In genomic region chr4:165327211-165328100, GRCh38 we compare ENCODE assay signal across 8 cellular contexts. TPM values are rescaled to one million over a fixed set of nuclear protein-coding genes. Genes with fewer than 3 reads are reported as not detected.
A peak's percentile ranks its signal among the peaks of the same experiment; 100 is the strongest.
DNase-seq lines count a peak whose midpoint lies in the region; ATAC-seq and TF ChIP-seq lines count a peak whose summit lies in the region.

TSS of gene MSMO1 (plus strand) at chr4:165327669. CDS start at chr4:165333371, 5,702 bp downstream.

- H3K4me1 ChIP-seq in mammary epithelial cell (ENCODE audit: insufficient read depth, low read length) = peaks cover 38% of the 10 kb centered on the region
- H3K4me1 ChIP-seq in skeletal muscle tissue (ENCODE audit: control insufficient read depth in 3 of 3, insufficient read depth in 3 of 3, low read length in 3 of 3) = peaks cover 8 to 18% (median 10%) of the 10 kb centered on the region in 3 donors

- peaks cover 20% of the 10 kb centered on the region for H4K20me1 ChIP-seq in mammary epithelial cell (ENCODE audit: insufficient read depth, low read length)

- BruUV-seq in mammary epithelial cell (replicated peaks; lab: Mats Ljungman, UMichigan) = TSS peak; percentile 20

- TF ChIP-seq CTCF in AG04450 (IDR thresholded peaks at IDR 0.05; ENCODE audit: low read depth, low read length) = no peak
- no peak for TF ChIP-seq CTCF in VCaP (conservative IDR thresholded peaks at IDR 0.05)
- no peak for TF ChIP-seq CTCF in mammary epithelial cell (conservative IDR thresholded peaks at IDR 0.05 in 1 of 2, IDR thresholded peaks at IDR 0.05 in 1 of 2; ENCODE audit: extremely low read depth in 1 of 2, insufficient read depth in 1 of 2, low read depth in 1 of 2, low read length in 2 of 2)

- CTCF ChIA-PET in AG04450 (lab: Charles Lee) (interaction anchor here (0.5 to 2.3 kb wide), 8 partner anchors 11 to 215 kb away, joined by 3 to 10 read pairs (median 3); partner anchors contain the start of genes CPE and TMEM192), mammary epithelial cell (lab: Charles Lee; ENCODE audit: low non-redundant PET) (interaction anchor here (0.5 to 0.8 kb wide), 2 partner anchors 47 to 196 kb away, joined by 3 to 4 read pairs; no protein-coding TSS in a partner anchor)

- DNase-seq in AG04450 (ENCODE audit: low read depth, low spot score) = peak; percentile 96
- DNase-seq in NCI-H2196 treated with DMSO at 0.1 percent for 48 hours (lab: John Stamatoyannopoulos, UW; ENCODE audit: unreplicated experiment) = peak; percentile 89
- DNase-seq in mammary epithelial cell = peak; percentile 100

- dilution Hi-C loops in mammary epithelial cell (cut with HindIII; ENCODE audit: low sequenced_read_pairs) = no loop called here

- in situ Hi-C loops in mammary epithelial cell (cut with MboI; ENCODE audit: low sequenced_read_pairs in 2 of 2) = loop anchor here (10.0 to 25.0 kb wide), 3 partner anchors 123 to 193 kb away; partner anchors contain the start of gene KLHL2 (in 1 of the 2)

- H3K27me3 ChIP-seq in AG04450 (ENCODE audit: control insufficient read depth, insufficient read depth, low read length) = no peaks in the 10 kb centered on the region
- no peaks in the 10 kb centered on the region for H3K27me3 ChIP-seq in mammary epithelial cell (ENCODE audit: insufficient read depth, low read length)
- no peaks in the 10 kb centered on the region for H3K27me3 ChIP-seq in skeletal muscle tissue (ENCODE audit: control insufficient read depth in 3 of 3, insufficient read depth in 3 of 3, low read length in 3 of 3)

- peaks cover 14% of the 10 kb centered on the region for H3K36me3 ChIP-seq in mammary epithelial cell (ENCODE audit: insufficient read depth, low read length)
- H3K36me3 ChIP-seq in skeletal muscle tissue (ENCODE audit: control insufficient read depth in 3 of 3, insufficient read depth in 3 of 3, low read length in 3 of 3) = no peaks in the 10 kb centered on the region

- H3K27ac ChIP-seq in AG04450 (ENCODE audit: low read depth, low read length) = peak within 1 kb of the TSS; percentile 87
- peak within 1 kb of the TSS; percentile 84 for H3K27ac ChIP-seq in VCaP
- peak within 1 kb of the TSS; percentile 98 for H3K27ac ChIP-seq in mammary epithelial cell (ENCODE audit: insufficient read depth, low read depth, low read length)
- H3K27ac ChIP-seq in skeletal muscle tissue (ENCODE audit: low read depth, low read length) = peak within 1 kb of the TSS; percentile 65

- WGBS in mammary epithelial cell (ENCODE audit: low coverage, missing lambda C conversion rate) = 1% methylated on average over 41 of the region's 76 CpGs

- peak within 1 kb of the TSS; percentile 89 for H3K4me2 ChIP-seq in mammary epithelial cell (ENCODE audit: insufficient read depth, low read depth, low read length)

- POLR2A ChIA-PET in AG04450 (lab: Yijun Ruan, JAX) = interaction anchor here (0.9 kb wide), 1 partner anchor 26 kb away, joined by 3 read pairs; no protein-coding TSS in a partner anchor

- H3K4me3 ChIP-seq in AG04450 (ENCODE audit: low read depth, low read length) (peak within 1 kb of the TSS; percentile 96), mammary epithelial cell (replicated peaks in 1 of 3; ENCODE audit: insufficient read depth in 1 of 3, low read depth in 2 of 3, low read length in 3 of 3) (peak within 1 kb of the TSS; percentile 84 to 98 (median 92)), iPS-18c (ENCODE audit: insufficient read depth, low read depth, low read length) (peak within 1 kb of the TSS; percentile 97), skeletal muscle tissue (ENCODE audit: low read length in 3 of 3) (peak within 1 kb of the TSS; percentile 88 to 99 (median 98))

- ATAC-seq in GM18907 (IDR thresholded peaks at IDR 0.05; ENCODE audit: unreplicated experiment) (peak; percentile 99), HG03139 (IDR thresholded peaks at IDR 0.05; ENCODE audit: unreplicated experiment) (peak; percentile 98)

- H3K79me2 ChIP-seq in mammary epithelial cell (ENCODE audit: insufficient read depth, low read length) = peaks cover 50% of the 10 kb centered on the region

- peaks cover 5% of the 10 kb centered on the region for H3K9me3 ChIP-seq in AG04450 (ENCODE audit: control insufficient read depth, insufficient read depth, low read length)
- H3K9me3 ChIP-seq in mammary epithelial cell (replicated peaks; ENCODE audit: insufficient read depth, low read length) = peaks cover 6% of the 10 kb centered on the region
- H3K9me3 ChIP-seq in iPS-18c (ENCODE audit: control insufficient read depth, insufficient read depth, low read length) = no peaks in the 10 kb centered on the region
- no peaks in the 10 kb centered on the region for H3K9me3 ChIP-seq in skeletal muscle tissue (ENCODE audit: control insufficient read depth in 3 of 3, low read length in 3 of 3)

- intact Hi-C loops in mammary epithelial cell (cut with micrococcal nuclease) = loop anchor here (1.0 to 5.0 kb wide), 5 partner anchors 39 to 215 kb away; partner anchors contain the start of gene TMEM192

- peak within 1 kb of the TSS; percentile 99 for H3K9ac ChIP-seq in mammary epithelial cell (ENCODE audit: insufficient read depth, low read length)
- H3K9ac ChIP-seq in skeletal muscle tissue (ENCODE audit: low read depth in 1 of 3, low read length in 3 of 3) = peak within 1 kb of the TSS; percentile 73 to 82 (median 75)

- peak within 1 kb of the TSS; percentile 54 for H2AFZ ChIP-seq in mammary epithelial cell (ENCODE audit: low read depth, low read length)

RNA-seq across cellular contexts. Expression of gene MSMO1, which starts in this region (rescaled TPM):
- polyA plus RNA-seq in AG04450 (2011; rRNA removed) = 43.0 and 53.0 TPM in 2 replicates
- 12.9 and 19.9 TPM in 2 replicates for polyA minus RNA-seq in AG04450 (2011; rRNA and poly(A)+ RNA removed)
- 100 to 1,000 TPM; 284 to 459 TPM for total RNA-seq in mammary epithelial cell
- 248 TPM for polyA plus RNA-seq in mammary epithelial cell
- polyA minus RNA-seq in mammary epithelial cell = 297 TPM
- 55.8 TPM for total RNA-seq in skeletal muscle tissue

Comparison
In these comparisons a context has a peak if more than half of its experiments do, and no peak if none do; other contexts are left out.
1. Peak in every context shown above with its lines: DNase-seq, ATAC-seq, H3K4me3 ChIP-seq and H3K27ac ChIP-seq.